In the genomic region with DNA sequence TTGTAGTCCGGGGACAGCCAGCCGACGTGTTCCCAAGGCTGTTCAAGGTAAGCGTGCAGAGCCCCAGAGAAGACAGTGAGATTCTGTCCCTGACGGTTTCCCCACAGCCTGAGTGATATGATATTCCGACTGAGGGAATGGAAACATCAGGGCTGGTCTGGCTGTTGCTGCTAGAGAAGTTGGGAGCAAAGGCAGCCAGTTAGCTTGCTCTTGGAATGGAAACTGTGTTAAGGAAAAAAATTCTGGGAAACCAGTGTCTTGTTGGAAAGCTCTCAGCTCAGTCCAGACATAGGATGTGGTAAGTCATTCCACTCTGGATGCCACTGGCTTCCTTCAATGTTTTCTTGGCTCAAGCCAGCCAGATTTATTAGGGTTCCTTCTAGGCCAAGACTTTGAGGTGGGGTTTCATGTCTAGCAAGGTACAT, we compare ENCODE assay signal across 16 cellular contexts. TPM values are rescaled to one million over a fixed set of nuclear protein-coding genes. Genes with fewer than 3 reads are reported as not detected.
DNase-seq lines count a peak whose midpoint lies in the region; ATAC-seq, FAIRE-seq and TF ChIP-seq lines count a peak whose summit lies in the region.
"Had no signal": no experiment of that assay in that cellular context is flagged by ENCODE, and none has a peak within 500 bp of the region (broad histone marks: within the 10 kb centered on the region; RNA-seq: fewer than 3 reads in every experiment).

No MANE protein-coding gene starts in this region.

- H3K4me1 ChIP-seq in astrocyte (ENCODE audit: insufficient read depth, low read length) (peaks cover 27% of the 10 kb centered on the region), hepatocyte (ENCODE audit: insufficient read depth) (peaks cover 21% of the 10 kb centered on the region)

- TF ChIP-seq CTCF in AG10803 (conservative IDR thresholded peaks at IDR 0.05; ENCODE audit: low read length) (no peak), astrocyte (IDR thresholded peaks at IDR 0.05; ENCODE audit: insufficient read depth, low read depth, low read length) (no peak), hepatocyte (IDR thresholded peaks at IDR 0.05; ENCODE audit: poor library complexity) (no peak)

- no peaks in the 10 kb centered on the region for H3K27me3 Mint-ChIP-seq in astrocyte (ENCODE audit: low read depth, unreplicated experiment)
- H3K27me3 Mint-ChIP-seq: activated CD4-positive, alpha-beta T cell treated with anti-CD3 and anti-CD28 coated beads for 36 hours; activated T-cell treated with anti-CD3 and anti-CD28 coated beads, Interleukin-2, amount 50 U/mL, for 24 hours; B cell had no signal

- H3K27me3 ChIP-seq in astrocyte (ENCODE audit: insufficient read depth, low read length), result no peaks in the 10 kb centered on the region
- no peaks in the 10 kb centered on the region for H3K27me3 ChIP-seq in hepatocyte
- H3K27me3 ChIP-seq: neural progenitor cell had no signal

- H3K79me2 ChIP-seq in astrocyte (ENCODE audit: insufficient read depth, low read length) (peaks cover 47% of the 10 kb centered on the region), hepatocyte (peaks cover 66% of the 10 kb centered on the region)

- no peaks in the 10 kb centered on the region for H3K9me3 Mint-ChIP-seq in astrocyte (ENCODE audit: unreplicated experiment)
- H3K9me3 Mint-ChIP-seq: activated T-cell treated with anti-CD3 and anti-CD28 coated beads, Interleukin-2, amount 50 U/mL, for 24 hours; neural progenitor cell; T-helper 1 cell treated with Interleukin-12 subunit alpha and Interleukin-12 subunit beta and Interleukin-4 antibody, amounts not matched to agents 30 μg/mL and 1 μg/mL, for 36 hours had no signal

- H3K4me3 Mint-ChIP-seq in astrocyte (ENCODE audit: unreplicated experiment), result no peak overlapping the region
- H3K4me3 Mint-ChIP-seq: activated CD4-positive, alpha-beta T cell treated with anti-CD3 and anti-CD28 coated beads for 36 hours; activated T-cell treated with anti-CD3 and anti-CD28 coated beads, Interleukin-2, amount 50 U/mL, for 24 hours; B cell; neural progenitor cell; T-helper 1 cell treated with Interleukin-12 subunit alpha and Interleukin-12 subunit beta and Interleukin-4 antibody, amounts not matched to agents 30 μg/mL and 1 μg/mL, for 36 hours had no signal

- H3K9me2 ChIP-seq in hepatocyte (replicated peaks; ENCODE audit: insufficient read depth), result no peaks in the 10 kb centered on the region

- DNase-seq in AG10803 (ENCODE audit: low read depth) (peak; percentile 97), astrocyte (ENCODE audit: low read depth) (peak; percentile 81), hepatocyte (ENCODE audit: low spot score) (no peak), COR-L47 (lab: John Stamatoyannopoulos, UW) (no peak)
- DNase-seq: activated CD4-positive, alpha-beta T cell treated with anti-CD3 and anti-CD28 coated beads for 36 hours; activated T-cell treated with anti-CD3 and anti-CD28 coated beads, Interleukin-2, amount 50 U/mL, for 24 hours; amniotic stem cell; NCI-H2171 had no signal

- H4K20me1 ChIP-seq in astrocyte (ENCODE audit: insufficient read depth, low read length) (peaks cover 75% of the 10 kb centered on the region), hepatocyte (ENCODE audit: insufficient read depth, poor library complexity, severe bottlenecking) (peaks cover 50% of the 10 kb centered on the region)

- H3K4me2 ChIP-seq in astrocyte (ENCODE audit: low read length) (no peak overlapping the region), hepatocyte (no peak overlapping the region)
- H3K4me2 ChIP-seq: neural progenitor cell had no signal

- H3K9ac ChIP-seq in astrocyte (ENCODE audit: low read length), result no peak overlapping the region
- H3K9ac ChIP-seq: neural progenitor cell had no signal

- H2AFZ ChIP-seq in astrocyte (ENCODE audit: low read depth, low read length), result no peak overlapping the region
- no peak overlapping the region for H2AFZ ChIP-seq in hepatocyte
- H2AFZ ChIP-seq: neural progenitor cell had no signal

- H3K36me3 ChIP-seq in astrocyte (ENCODE audit: insufficient read depth, low read length) (peaks cover 3% of the 10 kb centered on the region), hepatocyte (replicated peaks; ENCODE audit: insufficient read depth, low read depth) (no peaks in the 10 kb centered on the region)
- H3K36me3 ChIP-seq: neural progenitor cell had no signal

- H3K27ac ChIP-seq in astrocyte (ENCODE audit: low read depth, low read length) (no peak overlapping the region), hepatocyte (peak overlapping the region; percentile 61), skin epidermis (peak overlapping the region in 19 of 21 experiments; percentile 7 to 92 (median 70))
- H3K27ac ChIP-seq: neural progenitor cell had no signal

- 87% methylated on average over 6 of the region's 6 CpGs for WGBS in hepatocyte (ENCODE audit: low lambda C conversion rate, missing lambda C conversion rate)

- no peak overlapping the region for H3K4me3 ChIP-seq in AG10803 (ENCODE audit: low read length)
- H3K4me3 ChIP-seq in astrocyte (ENCODE audit: insufficient read depth, low read depth, low read length), result no peak overlapping the region
- no peak overlapping the region for H3K4me3 ChIP-seq in hepatocyte
- no peak overlapping the region for H3K4me3 ChIP-seq in skin epidermis
- H3K4me3 ChIP-seq: GM12878, neural progenitor cell had no signal

- H3K27ac Mint-ChIP-seq in astrocyte (ENCODE audit: unreplicated experiment), result no peak overlapping the region
- H3K27ac Mint-ChIP-seq: activated CD4-positive, alpha-beta T cell treated with anti-CD3 and anti-CD28 coated beads for 36 hours; activated T-cell treated with anti-CD3 and anti-CD28 coated beads, Interleukin-2, amount 50 U/mL, for 24 hours; B cell; neural progenitor cell; T-helper 1 cell treated with Interleukin-12 subunit alpha and Interleukin-12 subunit beta and Interleukin-4 antibody, amounts not matched to agents 30 μg/mL and 1 μg/mL, for 36 hours had no signal

- ATAC-seq in GM18520 (IDR thresholded peaks at IDR 0.05; ENCODE audit: unreplicated experiment) (no peak), HG02571 (IDR thresholded peaks at IDR 0.05; ENCODE audit: unreplicated experiment) (no peak), HG03342 (IDR thresholded peaks at IDR 0.05; ENCODE audit: unreplicated experiment) (no peak)
- ATAC-seq: activated CD4-positive, alpha-beta T cell treated with anti-CD3 and anti-CD28 coated beads for 36 hours; GM12878 had no signal

- no peaks in the 10 kb centered on the region for H3K9me3 ChIP-seq in astrocyte (ENCODE audit: insufficient read depth, low read depth, low read length)
- no peaks in the 10 kb centered on the region for H3K9me3 ChIP-seq in hepatocyte (ENCODE audit: low read depth)

- H3K4me1 Mint-ChIP-seq in astrocyte (ENCODE audit: low read depth, unreplicated experiment), result peaks cover 45% of the 10 kb centered on the region

- no peak for FAIRE-seq in astrocyte (lab: Jason Lieb, UNC)
- FAIRE-seq: GM12878 had no signal

- peaks cover 6% of the 10 kb centered on the region for H3K36me3 Mint-ChIP-seq in astrocyte (ENCODE audit: low read depth, unreplicated experiment)

RNA-seq across cellular contexts. Expression of a gene that starts 8.8 kb away (rescaled TPM):
- 14.4 and 16.9 TPM in 2 replicates for total RNA-seq in astrocyte
- 21.3 and 27.6 TPM in 2 replicates for total RNA-seq in hepatocyte
- 23.8 and 25.5 TPM in 2 replicates for polyA plus RNA-seq in hepatocyte

RNA-seq across cellular contexts. Expression of a gene that starts 29.4 kb away (rescaled TPM):
- 13.3 and 14.7 TPM in 2 replicates for total RNA-seq in astrocyte
- 5.2 and 7.6 TPM in 2 replicates for total RNA-seq in hepatocyte
- polyA plus RNA-seq in hepatocyte, result 7.2 and 8.3 TPM in 2 replicates

RNA-seq across cellular contexts. Expression of a gene that starts 51.0 kb away (rescaled TPM):
- total RNA-seq in astrocyte, result 0.79 and 1.5 TPM in 2 replicates
- not detected in 2 replicates for total RNA-seq in hepatocyte
- 0.21 TPM in 1 of 2 replicates, not detected in the other for polyA plus RNA-seq in hepatocyte

RNA-seq across cellular contexts. Expression of a gene that starts 51.1 kb away (rescaled TPM):
- total RNA-seq in astrocyte (23.4 and 24.0 TPM in 2 replicates), hepatocyte (11.1 and 12.7 TPM in 2 replicates)
- 22.1 and 25.0 TPM in 2 replicates for polyA plus RNA-seq in hepatocyte

Comparison
In these comparisons a context has a peak if more than half of its experiments do, and no peak if none do; other contexts are left out.
1. DNase-seq: peak in AG10803 (single experiment) and astrocyte (single experiment); none in hepatocyte (single experiment) and COR-L47 (single experiment).